Comparison of ENCODE assay signal across 8 cellular contexts in genomic region chr16:29943846-29944669, GRCh38. TPM values are rescaled to one million over a fixed set of nuclear protein-coding genes. Genes with fewer than 3 reads are reported as not detected.
DNase-seq lines count a peak whose midpoint lies in the region; ATAC-seq, FAIRE-seq and TF ChIP-seq lines count a peak whose summit lies in the region.

No MANE protein-coding gene starts in this region.

- H4K20me1 ChIP-seq in keratinocyte (ENCODE audit: control insufficient read depth, extremely low read depth, insufficient read depth, low read length) = no peaks in the 10 kb centered on the region

- peak overlapping the region; percentile 81 for H2AFZ ChIP-seq in keratinocyte (ENCODE audit: control insufficient read depth, low read length)

- no peaks in the 10 kb centered on the region for H3K9me1 ChIP-seq in keratinocyte (ENCODE audit: control insufficient read depth, extremely low read depth, insufficient read depth, low read length)

- peak overlapping the region; percentile 65 for H3K27ac ChIP-seq in CD8-positive, alpha-beta memory T cell (ENCODE audit: low read depth, low read length)
- H3K27ac ChIP-seq in keratinocyte (ENCODE audit: control insufficient read depth, insufficient read depth, low read length) (peak overlapping the region; percentile 92), upper lobe of right lung (no peak overlapping the region), substantia nigra (ENCODE audit: low read depth, low read length, poor library complexity, severe bottlenecking) (no peak overlapping the region), tibial nerve (peak overlapping the region in 1 of 4 donors; percentile 46)

- H3K9ac ChIP-seq in keratinocyte (ENCODE audit: control insufficient read depth, extremely low read depth, insufficient read depth, low read length) = peak overlapping the region; percentile 71

- no peaks in the 10 kb centered on the region for H3K4me1 ChIP-seq in CD8-positive, alpha-beta memory T cell (ENCODE audit: insufficient read depth, low read length)
- H3K4me1 ChIP-seq in keratinocyte (ENCODE audit: control insufficient read depth, extremely low read depth, insufficient read depth, low read length) (peaks cover 15% of the 10 kb centered on the region), upper lobe of right lung (no peaks in the 10 kb centered on the region), tibial nerve (peaks cover 0 to 10% (median 0%) of the 10 kb centered on the region in 4 donors)

- 52 to 61% methylated on average over 11 of the region's 11 CpGs for WGBS in tibial nerve, 2 donors

- TF ChIP-seq CTCF in WI38 (IDR thresholded peaks at IDR 0.05; ENCODE audit: low read depth, low read length) (peak; percentile 36; the same call in 1 of the 2 replicates), keratinocyte (optimal IDR thresholded peaks at IDR 0.05 in 1 of 3, IDR thresholded peaks at IDR 0.05 in 1 of 3, conservative IDR thresholded peaks at IDR 0.05 in 1 of 3; ENCODE audit: extremely low read depth in 1 of 3, insufficient read depth in 2 of 3, low read length in 3 of 3) (peak; percentile 52 to 56 (median 53)), upper lobe of right lung (IDR thresholded peaks at IDR 0.05) (peak; percentile 9), tibial nerve (IDR thresholded peaks at IDR 0.05) (no peak)

- POLR2A ChIA-PET in CD8-positive, alpha-beta memory T cell (lab: Charles Lee) = no interaction called here

- H3K27ac Mint-ChIP-seq in CD8-positive, alpha-beta memory T cell = peak overlapping the region in 1 of 8 donors; percentile 7

- peak; percentile 91 for ATAC-seq in upper lobe of right lung

- no peak for DNase-seq in CD8-positive, alpha-beta memory T cell
- DNase-seq in LHCN-M2 (ENCODE audit: low read depth) (peak; percentile 98), keratinocyte (ENCODE audit: low read depth, low spot score) (peak; percentile 95), upper lobe of right lung (no peak), substantia nigra (lab: John Stamatoyannopoulos, UW) (no peak), tibial nerve (ENCODE audit: low spot score in 2 of 2) (no peak)
- DNase-seq in stimulated activated CD4-positive, alpha-beta T cell treated with anti-CD3 and anti-CD28 coated beads, Interleukin-4, amount 100 ng/mL, for 24 hours = no peak

- peak; percentile 71 for FAIRE-seq in keratinocyte (lab: Jason Lieb, UNC)

- no peaks in the 10 kb centered on the region for H3K9me3 Mint-ChIP-seq in CD8-positive, alpha-beta memory T cell

- no peaks in the 10 kb centered on the region for H3K4me1 Mint-ChIP-seq in CD8-positive, alpha-beta memory T cell

- H3K9me3 ChIP-seq in CD8-positive, alpha-beta memory T cell (ENCODE audit: low read length) = no peaks in the 10 kb centered on the region
- H3K9me3 ChIP-seq in keratinocyte (ENCODE audit: control insufficient read depth, low read depth, low read length) (no peaks in the 10 kb centered on the region), upper lobe of right lung (no peaks in the 10 kb centered on the region), tibial nerve (no peaks in the 10 kb centered on the region)

- no peak overlapping the region for H3K4me3 ChIP-seq in CD8-positive, alpha-beta memory T cell (ENCODE audit: low read length)
- H3K4me3 ChIP-seq in WI38 (ENCODE audit: low read depth, low read length) (peak overlapping the region; percentile 22; the same call in 1 of the 2 replicates), keratinocyte (ENCODE audit: control insufficient read depth in 2 of 3, extremely low read depth in 1 of 3, insufficient read depth in 2 of 3, low read depth in 1 of 3, low read length in 3 of 3) (peak overlapping the region in 2 of 3 experiments; percentile 34 to 44), upper lobe of right lung (no peak overlapping the region), tibial nerve (no peak overlapping the region)

- no peak for TF ChIP-seq EP300 in tibial nerve (IDR thresholded peaks at IDR 0.05)

- no peak for TF ChIP-seq POLR2A in tibial nerve (IDR thresholded peaks at IDR 0.05)

- CTCF ChIA-PET in CD8-positive, alpha-beta memory T cell (lab: Charles Lee) = interaction anchor here (1.4 kb wide), 1 partner anchor 28 kb away, joined by 3 read pairs; no protein-coding TSS in a partner anchor

- no peak overlapping the region for H3K4me3 Mint-ChIP-seq in CD8-positive, alpha-beta memory T cell

- H3K27me3 ChIP-seq in CD8-positive, alpha-beta memory T cell (ENCODE audit: insufficient read depth, low read length, poor library complexity, severe bottlenecking) = no peaks in the 10 kb centered on the region
- H3K27me3 ChIP-seq in keratinocyte (ENCODE audit: control insufficient read depth, extremely low read depth, insufficient read depth, low read length) (no peaks in the 10 kb centered on the region), upper lobe of right lung (no peaks in the 10 kb centered on the region), tibial nerve (no peaks in the 10 kb centered on the region)

- no peaks in the 10 kb centered on the region for H3K36me3 Mint-ChIP-seq in CD8-positive, alpha-beta memory T cell

- H3K36me3 ChIP-seq in CD8-positive, alpha-beta memory T cell (ENCODE audit: insufficient read depth, low read length) = no peaks in the 10 kb centered on the region
- no peaks in the 10 kb centered on the region for H3K36me3 ChIP-seq in keratinocyte (ENCODE audit: control insufficient read depth in 2 of 2, extremely low read depth in 1 of 2, insufficient read depth in 2 of 2, low read length in 2 of 2)
- H3K36me3 ChIP-seq in upper lobe of right lung = no peaks in the 10 kb centered on the region
- H3K36me3 ChIP-seq in tibial nerve = no peaks in the 10 kb centered on the region

- H3K4me2 ChIP-seq in keratinocyte (ENCODE audit: control insufficient read depth, extremely low read depth, insufficient read depth, low read depth, low read length) = peak overlapping the region; percentile 90

- H3K27me3 Mint-ChIP-seq in CD8-positive, alpha-beta memory T cell = peaks cover 4 to 5% of the 10 kb centered on the region in 2 donors

- H3K79me2 ChIP-seq in keratinocyte (ENCODE audit: control insufficient read depth, insufficient read depth, low read length) = no peaks in the 10 kb centered on the region

- intact Hi-C loops in upper lobe of right lung (cut with DNase I) = no loop called here

- dilution Hi-C loops in keratinocyte (cut with MboI; ENCODE audit: extremely low pct_ligation_motif_present, low sequenced_read_pairs) = no loop called here

RNA-seq across cellular contexts. Expression of gene TMEM219, which starts 17.8 kb away (rescaled TPM):
- total RNA-seq in CD8-positive, alpha-beta memory T cell = 10 to 100 TPM; 36.8 to 43.4 TPM
- 168 TPM for polyA plus RNA-seq in CD8-positive, alpha-beta memory T cell
- total RNA-seq in LHCN-M2 (2014; rRNA removed) (79.7 and 91.0 TPM in 2 replicates), upper lobe of right lung (133 TPM), tibial nerve (100 to 1,000 TPM in 2 of 4 donors, 10 to 100 TPM in 2; 83.1 to 144 (median 103) TPM)
- polyA plus RNA-seq in LHCN-M2 (2012) = 159 TPM
- 48.5 to 77.2 TPM (median 64.8 TPM) in 3 replicates for polyA plus RNA-seq in keratinocyte
- 54.7 TPM for polyA plus RNA-seq in keratinocyte (2011; ENCODE audit: low read depth)
- polyA plus RNA-seq in keratinocyte (2011; cell fraction: cytosol; rRNA removed) = 63.9 and 88.0 TPM in 2 replicates
- polyA plus RNA-seq in keratinocyte (2011; cell fraction: nucleus; rRNA removed) = 96.9 and 119 TPM in 2 replicates
- polyA plus RNA-seq in keratinocyte (2012; ENCODE audit: low replicate concordance) = 67.3 and 77.2 TPM in 2 replicates
- 39.0 to 58.6 TPM (median 53.8 TPM) in 3 replicates for polyA minus RNA-seq in keratinocyte
- polyA minus RNA-seq in keratinocyte (2011; cell fraction: cytosol; rRNA and poly(A)+ RNA removed) = 65.0 TPM
- 15.7 and 19.3 TPM in 2 replicates for polyA minus RNA-seq in keratinocyte (2011; cell fraction: nucleus; rRNA and poly(A)+ RNA removed)

RNA-seq across cellular contexts. Expression of gene KCTD13, which starts 18.0 kb away (rescaled TPM):
- total RNA-seq in CD8-positive, alpha-beta memory T cell = 10 to 100 TPM; 35.7 to 37.1 TPM
- polyA plus RNA-seq in CD8-positive, alpha-beta memory T cell = 15.9 TPM
- 12.2 and 18.3 TPM in 2 replicates for total RNA-seq in LHCN-M2 (2014; rRNA removed)
- 12.6 TPM for polyA plus RNA-seq in LHCN-M2 (2012)
- polyA plus RNA-seq in keratinocyte = 8.2 to 12.1 TPM (median 9.2 TPM) in 3 replicates
- polyA plus RNA-seq in keratinocyte (2011; ENCODE audit: low read depth) = 4.7 TPM
- 6.6 and 11.0 TPM in 2 replicates for polyA plus RNA-seq in keratinocyte (2011; cell fraction: cytosol; rRNA removed)
- polyA plus RNA-seq in keratinocyte (2011; cell fraction: nucleus; rRNA removed) = 40.0 and 45.6 TPM in 2 replicates
- polyA plus RNA-seq in keratinocyte (2012; ENCODE audit: low replicate concordance) = 6.7 and 15.8 TPM in 2 replicates
- polyA minus RNA-seq in keratinocyte = 10.2 to 12.8 TPM (median 10.7 TPM) in 3 replicates
- polyA minus RNA-seq in keratinocyte (2011; cell fraction: cytosol; rRNA and poly(A)+ RNA removed) = 7.5 TPM
- polyA minus RNA-seq in keratinocyte (2011; cell fraction: nucleus; rRNA and poly(A)+ RNA removed) = 11.4 and 12.6 TPM in 2 replicates
- total RNA-seq in upper lobe of right lung = 23.5 TPM
- total RNA-seq in tibial nerve = 10 to 100 TPM; 31.0 to 81.0 (median 38.7) TPM

RNA-seq across cellular contexts. Expression of gene TAOK2, which starts 29.6 kb away (rescaled TPM):
- total RNA-seq in CD8-positive, alpha-beta memory T cell = 10 to 100 TPM; 41.8 to 44.3 TPM
- 7.1 TPM for polyA plus RNA-seq in CD8-positive, alpha-beta memory T cell
- total RNA-seq in LHCN-M2 (2014; rRNA removed) (87.7 and 93.3 TPM in 2 replicates), upper lobe of right lung (75.4 TPM), tibial nerve (10 to 100 TPM; 51.3 to 88.8 (median 66.0) TPM)
- polyA plus RNA-seq in LHCN-M2 (2012) = 33.8 TPM
- polyA plus RNA-seq in keratinocyte = 13.8 to 20.1 TPM (median 15.4 TPM) in 3 replicates
- polyA plus RNA-seq in keratinocyte (2011; ENCODE audit: low read depth) = 9.0 TPM
- polyA plus RNA-seq in keratinocyte (2011; cell fraction: cytosol; rRNA removed) = 4.8 and 9.4 TPM in 2 replicates
- polyA plus RNA-seq in keratinocyte (2011; cell fraction: nucleus; rRNA removed) = 35.1 and 37.7 TPM in 2 replicates
- 10.6 and 21.5 TPM in 2 replicates for polyA plus RNA-seq in keratinocyte (2012; ENCODE audit: low replicate concordance)
- polyA minus RNA-seq in keratinocyte = 20.1 to 25.0 TPM (median 23.6 TPM) in 3 replicates
- polyA minus RNA-seq in keratinocyte (2011; cell fraction: cytosol; rRNA and poly(A)+ RNA removed) = 24.4 TPM
- 26.7 and 29.9 TPM in 2 replicates for polyA minus RNA-seq in keratinocyte (2011; cell fraction: nucleus; rRNA and poly(A)+ RNA removed)

RNA-seq across cellular contexts. Expression of gene ASPHD1, which starts 43.8 kb away (rescaled TPM):
- total RNA-seq in CD8-positive, alpha-beta memory T cell = 1 to 10 TPM; 1.2 to 1.7 TPM
- not detected for polyA plus RNA-seq in CD8-positive, alpha-beta memory T cell
- total RNA-seq in LHCN-M2 (2014; rRNA removed) (5.0 and 8.9 TPM in 2 replicates), upper lobe of right lung (4.4 TPM), tibial nerve (1 to 10 TPM in 3 of 4 donors, under 1 TPM in 1; 0.90 to 5.7 (median 3.9) TPM)
- 8.0 TPM for polyA plus RNA-seq in LHCN-M2 (2012)
- 0.71 to 1.8 TPM (median 0.88 TPM) in 3 replicates for polyA plus RNA-seq in keratinocyte
- polyA plus RNA-seq in keratinocyte (2011; ENCODE audit: low read depth) = not detected
- 0.68 and 3.2 TPM in 2 replicates for polyA plus RNA-seq in keratinocyte (2011; cell fraction: cytosol; rRNA removed)
- 1.7 and 4.6 TPM in 2 replicates for polyA plus RNA-seq in keratinocyte (2011; cell fraction: nucleus; rRNA removed)
- polyA plus RNA-seq in keratinocyte (2012; ENCODE audit: low replicate concordance) = 0.73 and 3.6 TPM in 2 replicates
- 0.16 to 2.9 TPM (median 0.26 TPM) in 3 replicates for polyA minus RNA-seq in keratinocyte
- polyA minus RNA-seq in keratinocyte (2011; cell fraction: cytosol; rRNA and poly(A)+ RNA removed) = 3.6 TPM
- 0.95 and 1.6 TPM in 2 replicates for polyA minus RNA-seq in keratinocyte (2011; cell fraction: nucleus; rRNA and poly(A)+ RNA removed)

RNA-seq across cellular contexts. Expression of gene SEZ6L2, which starts 44.7 kb away (rescaled TPM):
- under 1 TPM; 0.07 to 0.15 TPM for total RNA-seq in CD8-positive, alpha-beta memory T cell
- polyA plus RNA-seq in CD8-positive, alpha-beta memory T cell = not detected
- total RNA-seq in LHCN-M2 (2014; rRNA removed) (10.9 and 15.2 TPM in 2 replicates), upper lobe of right lung (11.9 TPM), tibial nerve (1 to 10 TPM in 2 of 4 donors, under 1 TPM in 2; 0.84 to 4.9 (median 1.3) TPM)
- 3.7 TPM for polyA plus RNA-seq in LHCN-M2 (2012)
- polyA plus RNA-seq in keratinocyte = 0.68 to 2.5 TPM (median 1.5 TPM) in 3 replicates
- polyA plus RNA-seq in keratinocyte (2011; ENCODE audit: low read depth) = 2.1 TPM
- polyA plus RNA-seq in keratinocyte (2011; cell fraction: cytosol; rRNA removed) = 0.77 and 1.6 TPM in 2 replicates
- polyA plus RNA-seq in keratinocyte (2011; cell fraction: nucleus; rRNA removed) = 6.8 and 11.2 TPM in 2 replicates
- 4.4 and 6.1 TPM in 2 replicates for polyA plus RNA-seq in keratinocyte (2012; ENCODE audit: low replicate concordance)
- 0.96 to 3.1 TPM (median 1.5 TPM) in 3 replicates for polyA minus RNA-seq in keratinocyte
- 5.6 TPM for polyA minus RNA-seq in keratinocyte (2011; cell fraction: cytosol; rRNA and poly(A)+ RNA removed)
- polyA minus RNA-seq in keratinocyte (2011; cell fraction: nucleus; rRNA and poly(A)+ RNA removed) = 9.5 and 10.9 TPM in 2 replicates

Comparison
In these comparisons a context has a peak if more than half of its experiments do, and no peak if none do; other contexts are left out.
1. DNase-seq: peak in LHCN-M2 (single experiment) and keratinocyte (single experiment); none in CD8-positive, alpha-beta memory T cell (0 of 5), upper lobe of right lung (single experiment), substantia nigra (0 of 49), tibial nerve (0 of 2) and stimulated activated CD4-positive, alpha-beta T cell treated with anti-CD3 and anti-CD28 coated beads, Interleukin-4, amount 100 ng/mL, for 24 hours (single experiment).
2. H3K27ac ChIP-seq: peak in CD8-positive, alpha-beta memory T cell (single experiment) and keratinocyte (single experiment); none in upper lobe of right lung (single experiment) and substantia nigra (single experiment).
3. H3K4me3 ChIP-seq: peak in WI38 (single experiment) and keratinocyte (2 of 3); none in CD8-positive, alpha-beta memory T cell (single experiment), upper lobe of right lung (single experiment) and tibial nerve (0 of 4).
4. CTCF ChIP-seq: peak in WI38 (single experiment), keratinocyte (3 of 3) and upper lobe of right lung (single experiment); none in tibial nerve (0 of 5).